Comparison of ENCODE assay signal across 1 cellular context in genomic region chr10:29273478-29273877, GRCh38.
TF ChIP-seq lines count a peak whose summit lies in the region.

No MANE protein-coding gene starts in this region.

TF ChIP-seq in H1, 55 proteins besides CTCF, POLR2A, EP300 and RAD21 (continued from another document):
- no peak for TF ChIP-seq CHD7 (IDR thresholded peaks at IDR 0.05; ENCODE audit: insufficient replicate concordance, low read length)
- TF ChIP-seq CEBPB (IDR thresholded peaks at IDR 0.05; ENCODE audit: low read depth, low read length): no peak
- TF ChIP-seq GABPA (IDR thresholded peaks at IDR 0.05; ENCODE audit: borderline replicate concordance, insufficient read depth, low read length): no peak
- TF ChIP-seq CHD2 (IDR thresholded peaks at IDR 0.05; ENCODE audit: low read length): no peak
- no peak for TF ChIP-seq CREB1 (IDR thresholded peaks at IDR 0.05)
TF ChIP-seq in H1: peak in this region for 0.
